ENCODE assay signal across 23 cellular contexts in genomic region chr21:17988038-17988437, GRCh38.
A peak's percentile ranks its signal among the peaks of the same experiment; 100 is the strongest.
DNase-seq lines count a peak whose midpoint lies in the region; ATAC-seq, FAIRE-seq and TF ChIP-seq lines count a peak whose summit lies in the region.
"Had no signal": no experiment of that assay in that cellular context is flagged by ENCODE, and none has a peak within 500 bp of the region (broad histone marks: within the 10 kb centered on the region; RNA-seq: fewer than 3 reads in every experiment).

No MANE protein-coding gene starts in this region.

- ATAC-seq in foreskin keratinocyte = peak; percentile 48
- ATAC-seq in HG02623 (IDR thresholded peaks at IDR 0.05; ENCODE audit: unreplicated experiment) = no peak
- ATAC-seq in GM21515 (IDR thresholded peaks at IDR 0.05; ENCODE audit: unreplicated experiment) = no peak
- ATAC-seq: Right ventricle myocardium inferior, SK-N-SH treated with all-trans-retinoic acid at 6 μM for 48 hours had no signal

- no peaks in the 10 kb centered on the region for H3K36me3 ChIP-seq in bronchial epithelial cell (ENCODE audit: control insufficient read depth, insufficient read depth, low read length)
- H3K36me3 ChIP-seq: BE2C, SJCRH30 had no signal

- TF ChIP-seq CTCF in bronchial epithelial cell (IDR thresholded peaks at IDR 0.05; ENCODE audit: insufficient read depth, low read length, severe bottlenecking) = no peak
- no peak for TF ChIP-seq CTCF in foreskin keratinocyte (conservative IDR thresholded peaks at IDR 0.05)

- H3K27me3 ChIP-seq in bronchial epithelial cell (ENCODE audit: control insufficient read depth, insufficient read depth, low read length) (no peaks in the 10 kb centered on the region), foreskin keratinocyte (no peaks in the 10 kb centered on the region)
- H3K27me3 ChIP-seq: BE2C, SJCRH30 had no signal

- DNase-seq in NCI-H1092 treated with DMSO at 0.1 percent for 48 hours (lab: John Stamatoyannopoulos, UW) = peak; percentile 65
- no peak for DNase-seq in NCI-H1092 (lab: John Stamatoyannopoulos, UW)
- peak; percentile 1 for DNase-seq in M059J (ENCODE audit: low read depth)
- peak; percentile 4 for DNase-seq in bronchial epithelial cell (ENCODE audit: low read depth)
- peak in 1 of 2 donors; percentile 52 for DNase-seq in foreskin keratinocyte
- DNase-seq in cerebellar nuclear complex (lab: John Stamatoyannopoulos, UW) = no peak
- DNase-seq: 8988T; ACHN; BE2C; CD8-positive, alpha-beta memory T cell; DMS 273 treated with DMSO at 0.1 percent for 48 hours; DND-41; H7; NCI-H2029; NCI-H2171; NCI-H446; NCI-H524 treated with DMSO at 0.1 percent for 48 hours; SJCRH30 had no signal

- peaks cover 4% of the 10 kb centered on the region for H3K4me1 ChIP-seq in foreskin keratinocyte
- H3K4me1 ChIP-seq: BE2C, SJCRH30 had no signal

- H3K27ac ChIP-seq in foreskin keratinocyte = no peak overlapping the region
- H3K27ac ChIP-seq: SJCRH30 had no signal

- FAIRE-seq in bronchial epithelial cell (lab: Jason Lieb, UNC) = no peak
- FAIRE-seq: GM12892 had no signal

- no peak overlapping the region for H3K4me3 ChIP-seq in bronchial epithelial cell (ENCODE audit: low read depth, low read length)
- H3K4me3 ChIP-seq: SJCRH30 had no signal

Comparison
In these comparisons a context has a peak if more than half of its experiments do, and no peak if none do; other contexts are left out.
1. DNase-seq: peak in NCI-H1092 treated with DMSO at 0.1 percent for 48 hours (single experiment), M059J (single experiment) and bronchial epithelial cell (single experiment); none in NCI-H1092 (single experiment) and cerebellar nuclear complex (0 of 2).